Comparison of ENCODE assay signal across 2 cellular contexts in genomic region chr10:48605264-48605615, GRCh38.
TF ChIP-seq lines count a peak whose summit lies in the region.

No MANE protein-coding gene starts in this region.

TF ChIP-seq in HepG2, 621 proteins besides CTCF, POLR2A, EP300 and RAD21:
- TF ChIP-seq ATM (IDR thresholded peaks at IDR 0.05; ENCODE audit: borderline replicate concordance): no peak

TF ChIP-seq in GM12878, 131 proteins besides CTCF, POLR2A, EP300 and RAD21:
- TF ChIP-seq, protein P1, sequence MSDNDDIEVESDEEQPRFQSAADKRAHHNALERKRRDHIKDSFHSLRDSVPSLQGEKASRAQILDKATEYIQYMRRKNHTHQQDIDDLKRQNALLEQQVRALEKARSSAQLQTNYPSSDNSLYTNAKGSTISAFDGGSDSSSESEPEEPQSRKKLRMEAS (IDR thresholded peaks at IDR 0.05; ENCODE audit: low read depth, low read length): no peak
- TF ChIP-seq NR2C1 (IDR thresholded peaks at IDR 0.05) (no peak), CBFB (IDR thresholded peaks at IDR 0.05; ENCODE audit: low read depth) (no peak), LARP7 (IDR thresholded peaks at IDR 0.05) (no peak), TARDBP (IDR thresholded peaks at IDR 0.05; ENCODE audit: borderline replicate concordance) (no peak), SP1 (IDR thresholded peaks at IDR 0.05; ENCODE audit: low read depth, low read length) (no peak), RUNX3 (IDR thresholded peaks at IDR 0.05; ENCODE audit: low read length) (no peak), POLR2AphosphoS2 (IDR thresholded peaks at IDR 0.05; ENCODE audit: low read depth, low read length) (no peak), MYB (IDR thresholded peaks at IDR 0.05; ENCODE audit: borderline replicate concordance, low read depth, low read length) (no peak), BCL3 (IDR thresholded peaks at IDR 0.05; ENCODE audit: borderline replicate concordance, insufficient read depth, low read depth, low read length, poor library complexity, severe bottlenecking) (no peak), NBN (IDR thresholded peaks at IDR 0.05) (no peak)
